8 cellular contexts compared by ENCODE assay signal in genomic region chr1:6392081-6392879, GRCh38. TPM values are rescaled to one million over a fixed set of nuclear protein-coding genes. Genes with fewer than 3 reads are reported as not detected.
DNase-seq lines count a peak whose midpoint lies in the region; ATAC-seq and TF ChIP-seq lines count a peak whose summit lies in the region.

No MANE protein-coding gene starts in this region.

- H3K27me3 Mint-ChIP-seq in activated CD8-positive, alpha-beta memory T cell treated with anti-CD3 and anti-CD28 coated beads, Interleukin-2, amount 10 ng/mL, durations not matched to agents 7 days and 5 days, result no peaks in the 10 kb centered on the region

- no peak for ATAC-seq in activated CD8-positive, alpha-beta memory T cell treated with anti-CD3 and anti-CD28 coated beads, Interleukin-2, amount 10 ng/mL, durations not matched to agents 7 days and 5 days
- ATAC-seq in lower lobe of right lung, result no peak
- ATAC-seq in HG03039 (IDR thresholded peaks at IDR 0.05; ENCODE audit: unreplicated experiment), result no peak

- peak overlapping the region; percentile 69 for H3K27ac Mint-ChIP-seq in activated CD8-positive, alpha-beta memory T cell treated with anti-CD3 and anti-CD28 coated beads, Interleukin-2, amount 10 ng/mL, durations not matched to agents 7 days and 5 days

- intact Hi-C loops in lower lobe of right lung (cut with DNase I) (no loop called here), tibial artery (cut with DNase I; ENCODE audit: low total_unique reads) (loop anchor here (2.0 to 5.0 kb wide), 2 partner anchors 193 to 400 kb away; partner anchors contain the start of genes NPHP4 and RPL22)

- H3K4me1 Mint-ChIP-seq in activated CD8-positive, alpha-beta memory T cell treated with anti-CD3 and anti-CD28 coated beads, Interleukin-2, amount 10 ng/mL, durations not matched to agents 7 days and 5 days, result peaks cover 35% of the 10 kb centered on the region

- TF ChIP-seq CTCF in lower lobe of right lung (IDR thresholded peaks at IDR 0.05), result no peak
- TF ChIP-seq CTCF in tibial artery (IDR thresholded peaks at IDR 0.05), result no peak

- H3K4me3 Mint-ChIP-seq in activated CD8-positive, alpha-beta memory T cell treated with anti-CD3 and anti-CD28 coated beads, Interleukin-2, amount 10 ng/mL, durations not matched to agents 7 days and 5 days, result peak overlapping the region; percentile 84

- no peaks in the 10 kb centered on the region for H3K9me3 Mint-ChIP-seq in activated CD8-positive, alpha-beta memory T cell treated with anti-CD3 and anti-CD28 coated beads, Interleukin-2, amount 10 ng/mL, durations not matched to agents 7 days and 5 days (ENCODE audit: low read depth)

- H3K4me1 ChIP-seq in lower lobe of right lung (peaks cover 18% of the 10 kb centered on the region), tibial artery (peaks cover 0 to 18% (median 12%) of the 10 kb centered on the region in 4 donors)

- H3K27ac ChIP-seq in lower lobe of right lung (peak overlapping the region; percentile 99), tibial artery (no peak overlapping the region)

- H3K27me3 ChIP-seq in lower lobe of right lung (ENCODE audit: low read depth) (no peaks in the 10 kb centered on the region), tibial artery (no peaks in the 10 kb centered on the region)

- no peaks in the 10 kb centered on the region for H3K9me3 ChIP-seq in lower lobe of right lung
- H3K9me3 ChIP-seq in tibial artery, result no peaks in the 10 kb centered on the region

- peak; percentile 49 for DNase-seq in activated CD8-positive, alpha-beta memory T cell treated with anti-CD3 and anti-CD28 coated beads, Interleukin-2, amount 10 ng/mL, durations not matched to agents 7 days and 5 days
- DNase-seq in activated CD8-positive, alpha-beta memory T cell treated with anti-CD3 and anti-CD28 coated beads, Interleukin-2, amount 50 U/mL, for 48 hours, result no peak
- DNase-seq in MV-4-11 (lab: John Stamatoyannopoulos, UW) (peak; percentile 15), astrocyte of the hippocampus (ENCODE audit: low read depth, low spot score) (peak; percentile 38), lower lobe of right lung (no peak), tibial artery (no peak), AG08395 (ENCODE audit: low spot score) (no peak)

- CTCF ChIA-PET in activated CD8-positive, alpha-beta memory T cell treated with anti-CD3 and anti-CD28 coated beads, Interleukin-2, amount 10 ng/mL, durations not matched to agents 7 days and 5 days (lab: Charles Lee), result interaction anchor here (0.7 to 9.2 kb wide), 11 partner anchors 10 to 146 kb away, joined by 3 to 58 read pairs (median 7); no protein-coding TSS in a partner anchor

- H3K36me3 ChIP-seq in lower lobe of right lung (no peaks in the 10 kb centered on the region), tibial artery (no peaks in the 10 kb centered on the region)

- H3K4me3 ChIP-seq in lower lobe of right lung, result peak overlapping the region; percentile 62
- peak overlapping the region; percentile 58 to 73 for H3K4me3 ChIP-seq in tibial artery

- H3K36me3 Mint-ChIP-seq in activated CD8-positive, alpha-beta memory T cell treated with anti-CD3 and anti-CD28 coated beads, Interleukin-2, amount 10 ng/mL, durations not matched to agents 7 days and 5 days, result no peaks in the 10 kb centered on the region

RNA-seq across cellular contexts. Expression of gene ACOT7, which starts 1.3 kb away (rescaled TPM):
- 10 to 100 TPM; 81.3 to 87.0 TPM for total RNA-seq in activated CD8-positive, alpha-beta memory T cell treated with anti-CD3 and anti-CD28 coated beads, Interleukin-2, amount 10 ng/mL, durations not matched to agents 7 days and 5 days
- 28.5 TPM for total RNA-seq in lower lobe of right lung

RNA-seq across cellular contexts. Expression of gene HES2, which starts 27.4 kb away (rescaled TPM):
- total RNA-seq in activated CD8-positive, alpha-beta memory T cell treated with anti-CD3 and anti-CD28 coated beads, Interleukin-2, amount 10 ng/mL, durations not matched to agents 7 days and 5 days, result under 1 TPM in 1 of 2 experiments, not detected in 1; 0.52 TPM
- 6.4 TPM for total RNA-seq in lower lobe of right lung

RNA-seq across cellular contexts. Expression of gene ESPN, which starts 32.3 kb away (rescaled TPM):
- under 1 TPM; 0.32 to 0.89 TPM for total RNA-seq in activated CD8-positive, alpha-beta memory T cell treated with anti-CD3 and anti-CD28 coated beads, Interleukin-2, amount 10 ng/mL, durations not matched to agents 7 days and 5 days
- total RNA-seq in lower lobe of right lung, result 8.3 TPM

Comparison
In these comparisons a context has a peak if more than half of its experiments do, and no peak if none do; other contexts are left out.
1. DNase-seq: peak in activated CD8-positive, alpha-beta memory T cell treated with anti-CD3 and anti-CD28 coated beads, Interleukin-2, amount 10 ng/mL, durations not matched to agents 7 days and 5 days (single experiment), MV-4-11 (single experiment) and astrocyte of the hippocampus (single experiment); none in activated CD8-positive, alpha-beta memory T cell treated with anti-CD3 and anti-CD28 coated beads, Interleukin-2, amount 50 U/mL, for 48 hours (single experiment), lower lobe of right lung (single experiment), tibial artery (0 of 2) and AG08395 (single experiment).